1 cellular context compared by ENCODE assay signal in genomic region chr2:105373895-105374401, GRCh38.
TF ChIP-seq lines count a peak whose summit lies in the region.

No MANE protein-coding gene starts in this region.

TF ChIP-seq in HepG2, 621 proteins besides CTCF, POLR2A, EP300 and RAD21:
- TF ChIP-seq LCORL (IDR thresholded peaks at IDR 0.05) (no peak), LCORL (CRISPR knock-in tag; IDR thresholded peaks at IDR 0.05) (no peak), ZNF318 (CRISPR knock-in tag; IDR thresholded peaks at IDR 0.05) (no peak), TBX3 (IDR thresholded peaks at IDR 0.05; ENCODE audit: borderline replicate concordance) (no peak)
